ENCODE assay signal across 8 cellular contexts in genomic region chr6:26249959-26250805, GRCh38.
DNase-seq lines count a peak whose midpoint lies in the region; TF ChIP-seq lines count a peak whose summit lies in the region.

No MANE protein-coding gene starts in this region.

- DNase-seq in EH (ENCODE audit: low read depth), result peak; percentile 79
- peak; percentile 52 for DNase-seq in GM23248
- peak; percentile 90 for DNase-seq in MV-4-11 (lab: John Stamatoyannopoulos, UW)
- DNase-seq in SW480 (ENCODE audit: low spot score), result peak; percentile 70
- DNase-seq in adrenal gland, result peak; percentile 65 to 75 (median 67)
- peak; percentile 27 for DNase-seq in hepatic stellate cell (ENCODE audit: low spot score)
- no peak for DNase-seq in skeletal muscle cell (ENCODE audit: low read depth)
- DNase-seq in D341Med (ENCODE audit: low spot score), result no peak

- peak overlapping the region; percentile 2; the same call in 1 of the 2 replicates for H3K27ac ChIP-seq in GM23248
- peak overlapping the region; percentile 55 to 90 (median 81) for H3K27ac ChIP-seq in adrenal gland

- H3K4me1 ChIP-seq in GM23248 (ENCODE audit: insufficient read depth) (no peaks in the 10 kb centered on the region), adrenal gland (replicated peaks in 1 of 2) (no peaks in the 10 kb centered on the region)

- peak overlapping the region; percentile 74 for H3K4me3 ChIP-seq in GM23248
- H3K4me3 ChIP-seq in adrenal gland, result peak overlapping the region in 2 of 4 donors; percentile 13 to 61
- peak overlapping the region; percentile 65 for H3K4me3 ChIP-seq in skeletal muscle cell (ENCODE audit: low read depth, low read length)

- in situ Hi-C loops in GM23248 (cut with MboI), result no loop called here

- peak overlapping the region; percentile 96 for H2AFZ ChIP-seq in GM23248

- peak overlapping the region; percentile 73 for H3K4me2 ChIP-seq in GM23248 (ENCODE audit: unreplicated experiment)

- intact Hi-C loops in adrenal gland (cut with DNase I), result no loop called here

- no peaks in the 10 kb centered on the region for H3F3A ChIP-seq in GM23248 (ENCODE audit: insufficient read depth)

- H3K79me2 ChIP-seq in GM23248 (ENCODE audit: insufficient read depth), result no peaks in the 10 kb centered on the region

- no peaks in the 10 kb centered on the region for H3K27me3 ChIP-seq in GM23248 (replicated peaks; ENCODE audit: insufficient read depth)
- no peaks in the 10 kb centered on the region for H3K27me3 ChIP-seq in adrenal gland

- WGBS in GM23248 (ENCODE audit: low coverage in 1 of 2, low lambda C conversion rate in 2 of 2, missing lambda C conversion rate in 2 of 2), 2 experiments, result 9 to 10% methylated on average over 39 to 45 of the region's 45 CpGs
- 0 to 1% (median 0%) methylated on average over 18 to 45 of the region's 45 CpGs for WGBS in adrenal gland, 4 donors

- H3K36me3 ChIP-seq in GM23248 (ENCODE audit: low read depth) (no peaks in the 10 kb centered on the region), adrenal gland (replicated peaks in 1 of 2) (no peaks in the 10 kb centered on the region)

- H3K9ac ChIP-seq in GM23248, result peak overlapping the region; percentile 37

- H4K20me1 ChIP-seq in GM23248 (ENCODE audit: insufficient read depth), result no peaks in the 10 kb centered on the region

- no peaks in the 10 kb centered on the region for H3K9me2 ChIP-seq in GM23248 (ENCODE audit: insufficient read depth)

- peak in 1 of 2 donors; percentile 91 for TF ChIP-seq POLR2A in adrenal gland (IDR thresholded peaks at IDR 0.05)

- H3K9me3 ChIP-seq in GM23248 (ENCODE audit: low read depth), result no peaks in the 10 kb centered on the region
- no peaks in the 10 kb centered on the region for H3K9me3 ChIP-seq in adrenal gland (replicated peaks in 1 of 3)

- peak in 4 of 6 experiments; percentile 17 to 32 (median 22) for TF ChIP-seq CTCF in adrenal gland (IDR thresholded peaks at IDR 0.05)

Comparison
In these comparisons a context has a peak if more than half of its experiments do, and no peak if none do; other contexts are left out.
1. DNase-seq: peak in EH (single experiment), GM23248 (single experiment), MV-4-11 (single experiment), SW480 (single experiment), adrenal gland (7 of 7) and hepatic stellate cell (single experiment); none in skeletal muscle cell (single experiment) and D341Med (single experiment).